Comparison of ENCODE assay signal across 31 cellular contexts in genomic region chrX:136656596-136656995, GRCh38. TPM values are rescaled to one million over a fixed set of nuclear protein-coding genes. Genes with fewer than 3 reads are reported as not detected.
DNase-seq lines count a peak whose midpoint lies in the region; ATAC-seq, FAIRE-seq and TF ChIP-seq lines count a peak whose summit lies in the region.
"Had no signal": no experiment of that assay in that cellular context is flagged by ENCODE, and none has a peak within 500 bp of the region (broad histone marks: within the 10 kb centered on the region; RNA-seq: fewer than 3 reads in every experiment).

No MANE protein-coding gene starts in this region.

- peaks cover 99% of the 10 kb centered on the region for H3K36me3 Mint-ChIP-seq in activated CD4-positive, alpha-beta T cell treated with anti-CD3 and anti-CD28 coated beads, Interleukin-2, amount 10 ng/mL, durations not matched to agents 7 days and 5 days (ENCODE audit: low read depth)
- H3K36me3 Mint-ChIP-seq in CD4-positive, alpha-beta T cell (ENCODE audit: low read depth) = peaks cover 100% of the 10 kb centered on the region

- TF ChIP-seq RAD21 in H1 (IDR thresholded peaks at IDR 0.05 in 1 of 2, conservative IDR thresholded peaks at IDR 0.05 in 1 of 2; ENCODE audit: low read depth in 2 of 2, low read length in 2 of 2) = no peak

- H3K36me3 ChIP-seq in H1 (ENCODE audit: control insufficient read depth in 2 of 4, insufficient read depth in 4 of 4, low read length in 3 of 4) = no peaks in the 10 kb centered on the region
- H3K36me3 ChIP-seq: esophagus squamous epithelium, sigmoid colon, tibial artery, vagina had no signal

- H4K5ac ChIP-seq in H1 (ENCODE audit: insufficient read length, low read depth, low read length) = no peak overlapping the region

- WGBS in H1 (ENCODE audit: extremely low coverage in 1 of 2, insufficient coverage in 1 of 2, insufficient read length in 1 of 2, insufficient replicate concordance in 2 of 2, low coverage in 1 of 2, low lambda C conversion rate in 2 of 2, missing lambda C conversion rate in 1 of 2), 2 experiments = 94% methylated on average over 4 of the region's 4 CpGs; no CpG with 5 or more reads in 1 of the 2 experiments

- no peaks in the 10 kb centered on the region for H3K79me1 ChIP-seq in H1 (ENCODE audit: low read depth, low read length)

- H3K9ac ChIP-seq in H1 (replicated peaks in 1 of 4; ENCODE audit: extremely low read depth in 1 of 4, low read depth in 3 of 4, low read length in 3 of 4) = no peak overlapping the region

- CTCF ChIA-PET in activated CD4-positive, alpha-beta T cell treated with anti-CD3 and anti-CD28 coated beads, Interleukin-2, amount 10 ng/mL, durations not matched to agents 7 days and 5 days (lab: Charles Lee) = interaction anchor here (1.1 kb wide), 1 partner anchor 44 kb away, joined by 3 read pairs; no protein-coding TSS in a partner anchor
- CTCF ChIA-PET in CD4-positive, alpha-beta T cell (lab: Charles Lee) = no interaction called here
- CTCF ChIA-PET in H1 (lab: Charles Lee; ENCODE audit: partially characterized antibody) = no interaction called here

- H2BK120ac ChIP-seq in H1 (replicated peaks; ENCODE audit: low read depth, low read length) = no peak overlapping the region

- TF ChIP-seq POLR2A in H1 (IDR thresholded peaks at IDR 0.05; ENCODE audit: control extremely low read depth in 1 of 2, low read depth in 2 of 2, low read length in 2 of 2) = no peak

- H3K4me2 ChIP-seq in H1 (ENCODE audit: insufficient read depth in 1 of 2, low read depth in 2 of 2, low read length in 2 of 2) = no peak overlapping the region

- H2AFZ ChIP-seq in H1 (ENCODE audit: low read length) = no peak overlapping the region

- H3K27me3 ChIP-seq in CD4-positive, alpha-beta T cell (ENCODE audit: control insufficient read depth, insufficient read depth, low read length) = no peaks in the 10 kb centered on the region
- no peaks in the 10 kb centered on the region for H3K27me3 ChIP-seq in H1 (replicated peaks in 1 of 4; ENCODE audit: control insufficient read depth in 3 of 4, extremely low read depth in 1 of 4, insufficient read depth in 3 of 4, low read length in 3 of 4)
- H3K27me3 ChIP-seq: esophagus squamous epithelium, sigmoid colon, tibial artery, vagina had no signal

- no peaks in the 10 kb centered on the region for H3K27me3 Mint-ChIP-seq in activated CD4-positive, alpha-beta T cell treated with anti-CD3 and anti-CD28 coated beads, Interleukin-2, amount 10 ng/mL, durations not matched to agents 7 days and 5 days
- H3K27me3 Mint-ChIP-seq in CD4-positive, alpha-beta T cell = no peaks in the 10 kb centered on the region
- H3K27me3 Mint-ChIP-seq: naive B cell had no signal

- H4K8ac ChIP-seq in H1 (ENCODE audit: extremely low read depth, insufficient read depth, low read length) = no peak overlapping the region

- H2BK15ac ChIP-seq in H1 (ENCODE audit: low read length) = no peak overlapping the region

- H3K14ac ChIP-seq in H1 (ENCODE audit: insufficient read length) = no peak overlapping the region

- H3K79me2 ChIP-seq in H1 (ENCODE audit: control insufficient read depth in 1 of 2, insufficient read depth in 2 of 2, low read length in 2 of 2) = no peaks in the 10 kb centered on the region

- H3K4ac ChIP-seq in H1 (replicated peaks; ENCODE audit: insufficient read length, low read depth, low read length) = no peak overlapping the region

- H3K4me1 ChIP-seq in H1 (replicated peaks in 1 of 4; ENCODE audit: control insufficient read depth in 3 of 4, insufficient read depth in 4 of 4, low read length in 3 of 4) = no peaks in the 10 kb centered on the region
- H3K4me1 ChIP-seq: esophagus squamous epithelium, sigmoid colon, tibial artery, vagina had no signal

- in situ Hi-C loops in KBM-7 (cut with MboI; ENCODE audit: low pct_unique_long_range_greater_than_20kb, low sequenced_read_pairs) = no loop called here

- H3K27ac ChIP-seq in CD4-positive, alpha-beta T cell (ENCODE audit: low read depth, low read length) = peak overlapping the region; percentile 74
- H3K27ac ChIP-seq in H1 (ENCODE audit: low read depth, low read length) = no peak overlapping the region
- H3K27ac ChIP-seq: esophagus squamous epithelium, sigmoid colon, SK-N-MC, tibial artery, vagina had no signal

- H4K20me1 ChIP-seq in H1 (replicated peaks in 1 of 2; ENCODE audit: control insufficient read depth in 1 of 2, insufficient read depth in 2 of 2, low read length in 2 of 2) = no peaks in the 10 kb centered on the region

- no peak for DNase-seq in activated CD4-positive, alpha-beta T cell treated with anti-CD3 and anti-CD28 coated beads, Interleukin-2, amount 10 ng/mL, durations not matched to agents 7 days and 5 days
- DNase-seq in activated CD4-positive, alpha-beta T cell treated with anti-CD3 and anti-CD28 coated beads for 4 hours = no peak
- DNase-seq in CD4-positive, alpha-beta T cell = no peak
- DNase-seq in NCI-H69 (lab: John Stamatoyannopoulos, UW) (peak; percentile 96), H1 (ENCODE audit: low read depth in 1 of 2, low spot score in 2 of 2) (no peak), head of caudate nucleus (no peak), KBM-7 (no peak), ecto neural progenitor cell (ENCODE audit: low spot score) (no peak)
- DNase-seq: amniotic stem cell; DMS 273 treated with DMSO at 0.1 percent for 48 hours; esophagus squamous epithelium; foreskin melanocyte; kidney; naive B cell; NCI-H1105; NCI-H187; PC-3; sigmoid colon; stimulated activated CD4-positive, alpha-beta T cell treated with anti-CD3 and anti-CD28 coated beads, Interleukin-12 subunit alpha, Interleukin-12 subunit beta, amount 100 ng/mL, for 4 hours; stimulated activated CD4-positive, alpha-beta T cell treated with anti-CD3 and anti-CD28 coated beads, Interleukin-2, amount 100 ng/mL, for 48 hours; tibial artery had no signal

- H2AK5ac ChIP-seq in H1 (ENCODE audit: low read depth, low read length) = no peak overlapping the region

- TF ChIP-seq EP300 in H1 (IDR thresholded peaks at IDR 0.05; ENCODE audit: borderline replicate concordance in 1 of 2, low read depth in 2 of 2, low read length in 2 of 2) = no peak

- no peak for TF ChIP-seq CTCF in CD4-positive, alpha-beta T cell (IDR thresholded peaks at IDR 0.05)
- no peak for TF ChIP-seq CTCF in H1 (IDR thresholded peaks at IDR 0.05; ENCODE audit: control extremely low read depth in 1 of 3, insufficient read depth in 1 of 3, low read depth in 1 of 3, low read length in 3 of 3)

- POLR2A ChIA-PET in activated CD4-positive, alpha-beta T cell treated with anti-CD3 and anti-CD28 coated beads, Interleukin-2, amount 10 ng/mL, durations not matched to agents 7 days and 5 days (lab: Charles Lee) = no interaction called here
- POLR2A ChIA-PET in CD4-positive, alpha-beta T cell (lab: Charles Lee) = interaction anchor here (1.3 to 4.5 kb wide), 7 partner anchors 6 to 48 kb away, joined by 4 to 72 read pairs (median 32); no protein-coding TSS in a partner anchor
- POLR2A ChIA-PET in H1 (lab: Charles Lee; ENCODE audit: partially characterized antibody) = no interaction called here

- H3K9me3 Mint-ChIP-seq in activated CD4-positive, alpha-beta T cell treated with anti-CD3 and anti-CD28 coated beads, Interleukin-2, amount 10 ng/mL, durations not matched to agents 7 days and 5 days = peaks cover 4% of the 10 kb centered on the region
- H3K9me3 Mint-ChIP-seq in CD4-positive, alpha-beta T cell = no peaks in the 10 kb centered on the region

- no peak overlapping the region for H3K23ac ChIP-seq in H1 (ENCODE audit: insufficient read length)

- intact Hi-C loops in CD4-positive, alpha-beta T cell (cut with DNase I, micrococcal nuclease) = no loop called here
- intact Hi-C loops in head of caudate nucleus (cut with DNase I) = no loop called here

- peak overlapping the region; percentile 98 for H3K4me3 Mint-ChIP-seq in activated CD4-positive, alpha-beta T cell treated with anti-CD3 and anti-CD28 coated beads, Interleukin-2, amount 10 ng/mL, durations not matched to agents 7 days and 5 days
- peak overlapping the region; percentile 99 for H3K4me3 Mint-ChIP-seq in CD4-positive, alpha-beta T cell
- H3K4me3 Mint-ChIP-seq: naive B cell had no signal

- H3K27ac Mint-ChIP-seq in activated CD4-positive, alpha-beta T cell treated with anti-CD3 and anti-CD28 coated beads, Interleukin-2, amount 10 ng/mL, durations not matched to agents 7 days and 5 days = peak overlapping the region; percentile 84
- H3K27ac Mint-ChIP-seq in CD4-positive, alpha-beta T cell = peak overlapping the region; percentile 92
- H3K27ac Mint-ChIP-seq: naive B cell had no signal

- no peak overlapping the region for H2BK12ac ChIP-seq in H1 (ENCODE audit: low read depth, low read length)

- no peak overlapping the region for H4K91ac ChIP-seq in H1 (replicated peaks; ENCODE audit: insufficient read length, low read length)

- FAIRE-seq in H1 (lab: Jason Lieb, UNC) = peak; percentile 52
- FAIRE-seq: H54, kidney had no signal

- no peak overlapping the region for H3K4me3 ChIP-seq in H1 (ENCODE audit: extremely low read depth in 1 of 4, insufficient read depth in 2 of 4, low read depth in 3 of 4, low read length in 4 of 4)
- H3K4me3 ChIP-seq: esophagus squamous epithelium, sigmoid colon, SK-N-MC, tibial artery, vagina had no signal

- no peak for ATAC-seq in CD4-positive, alpha-beta T cell (ENCODE audit: poor library complexity)
- ATAC-seq: PC-3 had no signal

- H3K23me2 ChIP-seq in H1 (ENCODE audit: low read depth, low read length) = no peaks in the 10 kb centered on the region

- H2BK20ac ChIP-seq in H1 (ENCODE audit: low read length) = no peak overlapping the region

- H3K4me1 Mint-ChIP-seq in activated CD4-positive, alpha-beta T cell treated with anti-CD3 and anti-CD28 coated beads, Interleukin-2, amount 10 ng/mL, durations not matched to agents 7 days and 5 days = peaks cover 85% of the 10 kb centered on the region
- H3K4me1 Mint-ChIP-seq in CD4-positive, alpha-beta T cell (ENCODE audit: low read depth) = peaks cover 100% of the 10 kb centered on the region

- no peak overlapping the region for H3K56ac ChIP-seq in H1 (replicated peaks; ENCODE audit: insufficient read length, low read depth, low read length)

- no peak overlapping the region for H2BK5ac ChIP-seq in H1 (ENCODE audit: low read depth, low read length)

- no peak overlapping the region for H3K18ac ChIP-seq in H1 (ENCODE audit: extremely low read depth, low read length)

- H3K9me3 ChIP-seq in CD4-positive, alpha-beta T cell (ENCODE audit: control insufficient read depth, low read length) = no peaks in the 10 kb centered on the region
- H3K9me3 ChIP-seq in H1 (ENCODE audit: insufficient read depth in 2 of 2, low read depth in 1 of 2, low read length in 1 of 2) = peaks cover 0 to 3% of the 10 kb centered on the region in 2 experiments; a peak in 1 of 4 replicates
- H3K9me3 ChIP-seq: esophagus squamous epithelium, sigmoid colon, tibial artery, vagina had no signal

RNA-seq across cellular contexts. Expression of gene CD40LG, which starts 8.6 kb away (rescaled TPM):
- total RNA-seq in activated CD4-positive, alpha-beta T cell treated with anti-CD3 and anti-CD28 coated beads, Interleukin-2, amount 10 ng/mL, durations not matched to agents 7 days and 5 days = 100 to 1,000 TPM; 114 to 139 TPM
- total RNA-seq in CD4-positive, alpha-beta T cell = 10 to 100 TPM; 44.7 to 47.6 TPM
- not detected in 2 replicates for total RNA-seq in H1 (2021; fragmentation: NEBNext Ultra II Directional; extraction: Animal tissue kit (Norgen Biotek cat#: 25700))
- polyA plus RNA-seq in H1 (2011; rRNA removed) = not detected in 2 replicates
- polyA plus RNA-seq in H1 (2011; cell fraction: cytosol; rRNA removed) = not detected
- polyA plus RNA-seq in H1 (2011; cell fraction: nucleus; rRNA removed) = not detected
- not detected in 4 replicates for polyA plus RNA-seq in H1 (2012, experiment 1 of 2)
- not detected for polyA plus RNA-seq in H1 (2012, experiment 2 of 2)
- not detected for polyA plus RNA-seq in H1 (2013, experiment 1 of 2)
- not detected for polyA plus RNA-seq in H1 (2013, experiment 2 of 2)
- not detected in 2 replicates for polyA minus RNA-seq in H1 (2011; rRNA and poly(A)+ RNA removed)
- not detected for polyA minus RNA-seq in H1 (2011; cell fraction: cytosol; rRNA and poly(A)+ RNA removed)
- polyA minus RNA-seq in H1 (2011; cell fraction: nucleus; rRNA and poly(A)+ RNA removed) = not detected
- total RNA-seq: cerebellum, dermis microvascular lymphatic vessel endothelial cell, HT1080, lower leg skin, M059J, osteoblast, PC-3, pulmonary artery endothelial cell, vagina had no signal

Comparison
In these comparisons a context has a peak if more than half of its experiments do, and no peak if none do; other contexts are left out.
1. RNA of gene CD40LG, which starts 8.6 kb away (total RNA-seq): 114 to 139 TPM in activated CD4-positive, alpha-beta T cell treated with anti-CD3 and anti-CD28 coated beads, Interleukin-2, amount 10 ng/mL, durations not matched to agents 7 days and 5 days and 44.7 to 47.6 TPM in CD4-positive, alpha-beta T cell; not detected in H1; every median in the first group is over 10 times any median in the second.